In the genomic region with DNA sequence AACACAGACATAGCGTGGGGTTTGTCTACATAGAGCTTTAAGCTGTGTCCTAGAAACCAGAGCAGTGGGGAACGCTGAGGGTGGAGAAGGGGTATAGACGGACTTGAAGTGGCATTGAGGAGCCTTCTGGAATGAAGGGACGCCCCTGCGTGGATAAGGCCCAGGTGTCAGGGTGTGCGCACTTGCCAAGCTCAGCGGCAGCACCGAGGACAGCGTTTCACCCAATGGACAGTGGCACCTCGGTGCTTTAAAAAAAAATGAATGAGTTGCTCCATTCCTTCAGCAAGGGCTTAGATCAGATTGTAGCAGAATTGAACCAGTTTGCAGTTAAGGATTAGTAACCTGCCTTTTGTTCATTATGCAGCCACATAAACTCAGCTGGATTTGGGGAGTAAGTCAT, we compare ENCODE assay signal across 26 cellular contexts. TPM values are rescaled to one million over a fixed set of nuclear protein-coding genes. Genes with fewer than 3 reads are reported as not detected.
DNase-seq lines count a peak whose midpoint lies in the region; ATAC-seq and TF ChIP-seq lines count a peak whose summit lies in the region.
"Had no signal": no experiment of that assay in that cellular context is flagged by ENCODE, and none has a peak within 500 bp of the region (broad histone marks: within the 10 kb centered on the region; RNA-seq: fewer than 3 reads in every experiment).

No MANE protein-coding gene starts in this region.

- peaks cover 14% of the 10 kb centered on the region for H3K9me3 ChIP-seq in BLaER1
- H3K9me3 ChIP-seq: A549, SJSA1 had no signal

- H4K20me1 ChIP-seq in BLaER1 (peaks cover 55% of the 10 kb centered on the region; the same call in 1 of the 2 replicates), GM23338 (replicated peaks; ENCODE audit: insufficient read depth) (no peaks in the 10 kb centered on the region; the same call in 1 of the 2 replicates)

- TF ChIP-seq CTCF in GM23338 (conservative IDR thresholded peaks at IDR 0.05; ENCODE audit: low read depth in 2 of 2) (no peak), RWPE1 (conservative IDR thresholded peaks at IDR 0.05; ENCODE audit: low read depth) (no peak)

- DNase-seq in GM23338 (ENCODE audit: low spot score) = no peak
- DNase-seq in RWPE1 (ENCODE audit: low spot score) = no peak
- DNase-seq in OCI-M2 (lab: John Stamatoyannopoulos, UW; ENCODE audit: unreplicated experiment) = no peak
- no peak for DNase-seq in activated CD4-positive, alpha-beta T cell treated with anti-CD3 and anti-CD28 coated beads for 48 hours
- DNase-seq in mesendoderm = no peak
- no peak for DNase-seq in NCI-H187 treated with DMSO at 0.1 percent for 48 hours (lab: John Stamatoyannopoulos, UW)
- DNase-seq: AML-193; CD8-positive, alpha-beta memory T cell; DMS79 treated with DMSO at 0.1 percent for 48 hours; H7; HFFc6; NCI-H1048; NCI-H1417 treated with DMSO at 0.1 percent for 48 hours; NCI-H1694 treated with DMSO at 0.1 percent for 48 hours; NCI-H2081 treated with DMSO at 0.1 percent for 48 hours; NCI-H2171; NCI-H226; NCI-H510A treated with DMSO at 0.1 percent for 48 hours; PC-3; Right ventricle myocardium superior; T-helper 1 cell had no signal

- peaks cover 36% of the 10 kb centered on the region for H3K4me1 Mint-ChIP-seq in GM23338

- no peak overlapping the region; the same call in 2 of the 3 replicates for H3K4me3 Mint-ChIP-seq in GM23338
- H3K4me3 Mint-ChIP-seq: CD14-positive monocyte; CD8-positive, alpha-beta memory T cell; HFFc6 had no signal

- ATAC-seq in GM23338 = no peak
- ATAC-seq: PC-3 had no signal

- H3K4ac ChIP-seq in mesendoderm (ENCODE audit: low read depth, low read length) = no peak overlapping the region

- WGBS in mesendoderm (ENCODE audit: extremely low coverage, insufficient coverage, low lambda C conversion rate) = no CpG with 5 or more reads among the region's 10 CpGs

- H3K36me3 ChIP-seq in BLaER1 = peaks cover 81% of the 10 kb centered on the region
- H3K36me3 ChIP-seq in GM23338 (ENCODE audit: insufficient read depth) = peaks cover 5% of the 10 kb centered on the region
- H3K36me3 ChIP-seq in mesendoderm (ENCODE audit: control insufficient read depth, insufficient read depth, low read length) = peaks cover 2% of the 10 kb centered on the region

- peaks cover 20% of the 10 kb centered on the region for H3K27me3 Mint-ChIP-seq in GM23338 (ENCODE audit: insufficient read depth, low read depth, poor library complexity)
- H3K27me3 Mint-ChIP-seq: CD8-positive, alpha-beta memory T cell had no signal

- H3K27me3 ChIP-seq in BLaER1 (no peaks in the 10 kb centered on the region), GM23338 (ENCODE audit: insufficient read depth) (no peaks in the 10 kb centered on the region), mesendoderm (ENCODE audit: insufficient read depth, low read length, poor library complexity) (no peaks in the 10 kb centered on the region)
- H3K27me3 ChIP-seq: SJSA1 had no signal

- H4K5ac ChIP-seq in mesendoderm (ENCODE audit: low read length) = no peak overlapping the region

- H3K27ac Mint-ChIP-seq in GM23338 = peak overlapping the region; percentile 94; the same call in 1 of the 2 replicates
- H3K27ac Mint-ChIP-seq: HFFc6 had no signal

- H3K9ac ChIP-seq in BLaER1 (no peak overlapping the region), mesendoderm (ENCODE audit: low read length) (no peak overlapping the region)

- POLR2A ChIA-PET in RWPE1 (lab: Yijun Ruan, JAX; ENCODE audit: low non-redundant PET) = no interaction called here

- H3K79me2 ChIP-seq in GM23338 (replicated peaks; ENCODE audit: insufficient read depth) (no peaks in the 10 kb centered on the region), mesendoderm (ENCODE audit: control insufficient read depth, insufficient read depth, low read length) (no peaks in the 10 kb centered on the region)

- no peak overlapping the region for H2BK120ac ChIP-seq in mesendoderm (ENCODE audit: low read depth, low read length)

- H3K4me2 ChIP-seq in BLaER1 = peak overlapping the region; percentile 86
- no peak overlapping the region for H3K4me2 ChIP-seq in GM23338
- no peak overlapping the region for H3K4me2 ChIP-seq in mesendoderm (ENCODE audit: low read length)
- H3K4me2 ChIP-seq: A549 had no signal

- no peaks in the 10 kb centered on the region for H3K9me2 ChIP-seq in GM23338 (ENCODE audit: insufficient read depth)

- no peaks in the 10 kb centered on the region; the same call in 2 of the 3 replicates for H3K9me3 Mint-ChIP-seq in GM23338
- H3K9me3 Mint-ChIP-seq: CD8-positive, alpha-beta memory T cell; HFFc6 had no signal

- H3K4me1 ChIP-seq in BLaER1 (peaks cover 60% of the 10 kb centered on the region), GM23338 (ENCODE audit: insufficient read depth) (peaks cover 20% of the 10 kb centered on the region), mesendoderm (ENCODE audit: control insufficient read depth, low read depth, low read length) (peaks cover 5% of the 10 kb centered on the region)
- H3K4me1 ChIP-seq: A549, SJSA1 had no signal

- H3K79me1 ChIP-seq in mesendoderm (ENCODE audit: low read length) = no peaks in the 10 kb centered on the region

- H2BK15ac ChIP-seq in mesendoderm (replicated peaks; ENCODE audit: low read depth) = no peak overlapping the region

- no peak overlapping the region for H3K23ac ChIP-seq in mesendoderm (ENCODE audit: low read length)

- H3K56ac ChIP-seq in mesendoderm (ENCODE audit: low read length) = no peak overlapping the region

- CTCF ChIA-PET in RWPE1 (lab: Yijun Ruan, JAX) = interaction anchor here (0.7 to 1.2 kb wide), 2 partner anchors 27 to 419 kb away, joined by 3 read pairs; no protein-coding TSS in a partner anchor

- H3K36me3 Mint-ChIP-seq in GM23338 (ENCODE audit: low read depth) = peaks cover 73% of the 10 kb centered on the region

- no peak overlapping the region for H3K18ac ChIP-seq in mesendoderm (ENCODE audit: low read length)

- H3K27ac ChIP-seq in BLaER1 (peak overlapping the region; percentile 62; the same call in 1 of the 2 replicates), GM23338 (ENCODE audit: low read depth) (no peak overlapping the region), RWPE1 (peak overlapping the region; percentile 38; the same call in 1 of the 2 replicates), cingulate gyrus (ENCODE audit: low read depth, low read length) (peak overlapping the region; percentile 73), mesendoderm (ENCODE audit: low read depth, low read length) (no peak overlapping the region)
- H3K27ac ChIP-seq: A549, SJSA1 had no signal

- peaks cover 20% of the 10 kb centered on the region for H3F3A ChIP-seq in GM23338 (replicated peaks; ENCODE audit: low read depth)

- no peak overlapping the region for H2AK5ac ChIP-seq in mesendoderm (ENCODE audit: low read length)

- no peak overlapping the region for H4K8ac ChIP-seq in mesendoderm (ENCODE audit: low read depth, low read length)

- H2AFZ ChIP-seq in GM23338 = no peak overlapping the region

- no peak overlapping the region for H3K4me3 ChIP-seq in BLaER1
- no peak overlapping the region for H3K4me3 ChIP-seq in GM23338
- no peak overlapping the region for H3K4me3 ChIP-seq in mesendoderm (ENCODE audit: low read length)
- H3K4me3 ChIP-seq: A549, SJSA1 had no signal

- H2BK5ac ChIP-seq in mesendoderm (ENCODE audit: low read length) = no peak overlapping the region

TF ChIP-seq in GM23338, 12 proteins besides CTCF, POLR2A, EP300 and RAD21 (continues in another document):
- TF ChIP-seq, protein P1, sequence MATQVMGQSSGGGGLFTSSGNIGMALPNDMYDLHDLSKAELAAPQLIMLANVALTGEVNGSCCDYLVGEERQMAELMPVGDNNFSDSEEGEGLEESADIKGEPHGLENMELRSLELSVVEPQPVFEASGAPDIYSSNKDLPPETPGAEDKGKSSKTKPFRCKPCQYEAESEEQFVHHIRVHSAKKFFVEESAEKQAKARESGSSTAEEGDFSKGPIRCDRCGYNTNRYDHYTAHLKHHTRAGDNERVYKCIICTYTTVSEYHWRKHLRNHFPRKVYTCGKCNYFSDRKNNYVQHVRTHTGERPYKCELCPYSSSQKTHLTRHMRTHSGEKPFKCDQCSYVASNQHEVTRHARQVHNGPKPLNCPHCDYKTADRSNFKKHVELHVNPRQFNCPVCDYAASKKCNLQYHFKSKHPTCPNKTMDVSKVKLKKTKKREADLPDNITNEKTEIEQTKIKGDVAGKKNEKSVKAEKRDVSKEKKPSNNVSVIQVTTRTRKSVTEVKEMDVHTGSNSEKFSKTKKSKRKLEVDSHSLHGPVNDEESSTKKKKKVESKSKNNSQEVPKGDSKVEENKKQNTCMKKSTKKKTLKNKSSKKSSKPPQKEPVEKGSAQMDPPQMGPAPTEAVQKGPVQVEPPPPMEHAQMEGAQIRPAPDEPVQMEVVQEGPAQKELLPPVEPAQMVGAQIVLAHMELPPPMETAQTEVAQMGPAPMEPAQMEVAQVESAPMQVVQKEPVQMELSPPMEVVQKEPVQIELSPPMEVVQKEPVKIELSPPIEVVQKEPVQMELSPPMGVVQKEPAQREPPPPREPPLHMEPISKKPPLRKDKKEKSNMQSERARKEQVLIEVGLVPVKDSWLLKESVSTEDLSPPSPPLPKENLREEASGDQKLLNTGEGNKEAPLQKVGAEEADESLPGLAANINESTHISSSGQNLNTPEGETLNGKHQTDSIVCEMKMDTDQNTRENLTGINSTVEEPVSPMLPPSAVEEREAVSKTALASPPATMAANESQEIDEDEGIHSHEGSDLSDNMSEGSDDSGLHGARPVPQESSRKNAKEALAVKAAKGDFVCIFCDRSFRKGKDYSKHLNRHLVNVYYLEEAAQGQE (IDR thresholded peaks at IDR 0.05; ENCODE audit: unreplicated experiment) = peak; percentile 68

RNA-seq across cellular contexts. Expression of a gene that starts 33.6 kb away (rescaled TPM):
- total RNA-seq in GM23338 (2014; rRNA removed; shearing (Covaris generic)) = 26.8 and 48.5 TPM in 2 replicates
- 10.4 and 16.9 TPM in 2 replicates for polyA plus RNA-seq in GM23338 (2016; fragmentation: Nextera tagmentation; extraction: Ambion mirVana)
- 5.5 TPM for polyA plus RNA-seq in mesendoderm (2013, experiment 1 of 2)
- 5.9 TPM for polyA plus RNA-seq in mesendoderm (2013, experiment 2 of 2)
- polyA plus RNA-seq: CD8-positive, alpha-beta memory T cell had no signal

Comparison
In these comparisons a context has a peak if more than half of its experiments do, and no peak if none do; other contexts are left out.
1. H3K27ac ChIP-seq: peak in BLaER1 (single experiment), RWPE1 (single experiment) and cingulate gyrus (single experiment); none in GM23338 (single experiment) and mesendoderm (single experiment).